Comparison of ENCODE assay signal across 30 cellular contexts in genomic region chr4:122331195-122331594, GRCh38. TPM values are rescaled to one million over a fixed set of nuclear protein-coding genes. Genes with fewer than 3 reads are reported as not detected.
"Had no signal": no experiment of that assay in that cellular context is flagged by ENCODE, and none has a peak within 500 bp of the region (broad histone marks: within the 10 kb centered on the region; RNA-seq: fewer than 3 reads in every experiment).

No MANE protein-coding gene starts in this region.

- H3K9me3 ChIP-seq: heart left ventricle, lower lobe of right lung, testis, transverse colon had no signal

- H3K27me3 Mint-ChIP-seq: activated CD4-positive, alpha-beta memory T cell treated with anti-CD3 and anti-CD28 coated beads for 36 hours; activated CD4-positive, alpha-beta T cell treated with anti-CD3 and anti-CD28 coated beads, Interleukin-2, amount 10 ng/mL, durations not matched to agents 24 days and 14 days; activated T-cell treated with anti-CD3 and anti-CD28 coated beads, Interleukin-2, amount 50 U/mL, for 24 hours; dendritic cell treated with granulocyte-macrophage colony-stimulating factor and Interleukin-4, amounts not matched to agents 40 ng/mL and 50 ng/mL, for 4 days; naive thymus-derived CD8-positive, alpha-beta T cell had no signal

- H3K4me3 ChIP-seq: heart left ventricle, lower lobe of right lung, neural progenitor cell, testis, transverse colon had no signal

- DNase-seq: activated CD4-positive, alpha-beta memory T cell treated with anti-CD3 and anti-CD28 coated beads for 36 hours; activated CD4-positive, alpha-beta T cell treated with anti-CD3 and anti-CD28 coated beads, Interleukin-2, amount 10 ng/mL, durations not matched to agents 24 days and 14 days; activated CD4-positive, CD25-positive, alpha-beta regulatory T cell treated with anti-CD3 and anti-CD28 coated beads, Interleukin-2, amount 50 U/mL, for 72 hours; activated CD8-positive, alpha-beta memory T cell treated with anti-CD3 and anti-CD28 coated beads, Interleukin-2, amount 50 U/mL, for 48 hours; activated gamma-delta T cell treated with Interleukin-2 at 50 U/mL for 16 hours; activated naive CD4-positive, alpha-beta T cell treated with anti-CD3 and anti-CD28 coated beads, Interleukin-2, amount 50 U/mL, for 16 hours; activated T-cell treated with anti-CD3 and anti-CD28 coated beads, Interleukin-2, amount 50 U/mL, for 24 hours; amniotic stem cell; central memory CD4-positive, alpha-beta T cell; endodermal cell; foreskin fibroblast; heart left ventricle; hypothalamus; immature natural killer cell; kidney; left colon; lower lobe of right lung; mesenchymal stem cell; naive thymus-derived CD8-positive, alpha-beta T cell; occipital lobe; right cardiac atrium; stimulated activated CD4-positive, alpha-beta T cell treated with anti-CD3 and anti-CD28 coated beads, Interleukin-2, amount 100 ng/mL, for 48 hours; stimulated activated naive CD8-positive, alpha-beta T cell treated with anti-CD3 and anti-CD28 coated beads, Interleukin-15, Interleukin-2, amounts not matched to agents 100 U/mL and 50 U/mL, for 24 hours; T1000; testis; transverse colon had no signal

- H3K9ac ChIP-seq: neural progenitor cell had no signal

- H3K4me2 ChIP-seq: neural progenitor cell had no signal

- ATAC-seq: esophagus mucosa; heart left ventricle; left colon; lower lobe of right lung; naive thymus-derived CD8-positive, alpha-beta T cell; right cardiac atrium; stimulated activated naive CD8-positive, alpha-beta T cell treated with anti-CD3 and anti-CD28 coated beads, Interleukin-15, Interleukin-2, amounts not matched to agents 100 U/mL and 50 U/mL, for 24 hours had no signal

- H3K9me3 Mint-ChIP-seq: activated CD4-positive, alpha-beta memory T cell treated with anti-CD3 and anti-CD28 coated beads for 36 hours; activated T-cell treated with anti-CD3 and anti-CD28 coated beads, Interleukin-2, amount 50 U/mL, for 24 hours; dendritic cell treated with granulocyte-macrophage colony-stimulating factor and Interleukin-4, amounts not matched to agents 40 ng/mL and 50 ng/mL, for 4 days; endodermal cell; immature natural killer cell; neural progenitor cell had no signal

- H3K4me1 ChIP-seq: heart left ventricle, lower lobe of right lung, testis, transverse colon had no signal

- H3K27ac ChIP-seq: heart left ventricle, lower lobe of right lung, neural progenitor cell, testis, transverse colon had no signal

- H2AFZ ChIP-seq: neural progenitor cell had no signal

- H3K4me3 Mint-ChIP-seq: activated CD4-positive, alpha-beta memory T cell treated with anti-CD3 and anti-CD28 coated beads for 36 hours; activated CD4-positive, alpha-beta T cell treated with anti-CD3 and anti-CD28 coated beads, Interleukin-2, amount 10 ng/mL, durations not matched to agents 24 days and 14 days; activated T-cell treated with anti-CD3 and anti-CD28 coated beads, Interleukin-2, amount 50 U/mL, for 24 hours; dendritic cell treated with granulocyte-macrophage colony-stimulating factor and Interleukin-4, amounts not matched to agents 40 ng/mL and 50 ng/mL, for 4 days; endodermal cell; immature natural killer cell; naive thymus-derived CD8-positive, alpha-beta T cell; neural progenitor cell had no signal

- H3K27ac Mint-ChIP-seq: activated CD4-positive, alpha-beta memory T cell treated with anti-CD3 and anti-CD28 coated beads for 36 hours; activated CD4-positive, alpha-beta T cell treated with anti-CD3 and anti-CD28 coated beads, Interleukin-2, amount 10 ng/mL, durations not matched to agents 24 days and 14 days; activated T-cell treated with anti-CD3 and anti-CD28 coated beads, Interleukin-2, amount 50 U/mL, for 24 hours; dendritic cell treated with granulocyte-macrophage colony-stimulating factor and Interleukin-4, amounts not matched to agents 40 ng/mL and 50 ng/mL, for 4 days; endodermal cell; neural progenitor cell had no signal

- H3K27me3 ChIP-seq: heart left ventricle, neural progenitor cell, testis, transverse colon had no signal

- H3K4me1 Mint-ChIP-seq: endodermal cell, immature natural killer cell, neural progenitor cell had no signal

RNA-seq across cellular contexts. Expression of gene ADAD1, which starts 47.6 kb away (rescaled TPM):
- total RNA-seq: activated CD4-positive, alpha-beta memory T cell treated with anti-CD3 and anti-CD28 coated beads for 36 hours; activated CD4-positive, alpha-beta T cell treated with anti-CD3 and anti-CD28 coated beads, Interleukin-2, amount 10 ng/mL, durations not matched to agents 24 days and 14 days; endodermal cell; esophagus mucosa; heart left ventricle; kidney; left colon; lower lobe of right lung; naive thymus-derived CD8-positive, alpha-beta T cell; occipital lobe; right cardiac atrium; transverse colon; urinary bladder had no signal
- polyA plus RNA-seq: heart left ventricle; immature natural killer cell; naive thymus-derived CD8-positive, alpha-beta T cell; right cardiac atrium; urinary bladder had no signal
